Comparison of ENCODE assay signal across 1 cellular context in genomic region chr5:6631441-6631840, GRCh38.
TF ChIP-seq lines count a peak whose summit lies in the region.

No MANE protein-coding gene starts in this region.

TF ChIP-seq in K562, 482 proteins besides CTCF, POLR2A, EP300 and RAD21 (continued from another document):
- TF ChIP-seq, protein P1, sequence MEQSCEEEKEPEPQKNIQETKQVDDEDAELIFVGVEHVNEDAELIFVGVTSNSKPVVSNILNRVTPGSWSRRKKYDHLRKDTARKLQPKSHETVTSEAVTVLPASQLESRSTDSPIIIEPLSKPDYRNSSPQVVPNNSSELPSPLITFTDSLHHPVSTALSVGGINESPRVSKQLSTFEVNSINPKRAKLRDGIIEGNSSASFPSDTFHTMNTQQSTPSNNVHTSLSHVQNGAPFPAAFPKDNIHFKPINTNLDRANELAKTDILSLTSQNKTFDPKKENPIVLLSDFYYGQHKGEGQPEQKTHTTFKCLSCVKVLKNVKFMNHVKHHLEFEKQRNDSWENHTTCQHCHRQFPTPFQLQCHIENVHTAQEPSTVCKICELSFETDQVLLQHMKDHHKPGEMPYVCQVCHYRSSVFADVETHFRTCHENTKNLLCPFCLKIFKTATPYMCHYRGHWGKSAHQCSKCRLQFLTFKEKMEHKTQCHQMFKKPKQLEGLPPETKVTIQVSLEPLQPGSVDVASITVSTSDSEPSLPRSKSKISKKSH (CRISPR knock-in tag; IDR thresholded peaks at IDR 0.05), result no peak
- TF ChIP-seq HIVEP1 (CRISPR knock-in tag; IDR thresholded peaks at IDR 0.05) (no peak), NRF1 (conservative IDR thresholded peaks at IDR 0.05 in 1 of 2, IDR thresholded peaks at IDR 0.05 in 1 of 2) (no peak), GABPA (tag; conservative IDR thresholded peaks at IDR 0.05; ENCODE audit: low read depth) (no peak), ETS1 (conservative IDR thresholded peaks at IDR 0.05; ENCODE audit: control insufficient read depth, low read depth, low read length) (no peak), NR4A1 (CRISPR knock-in tag; IDR thresholded peaks at IDR 0.05) (no peak), NR4A1 (tag; IDR thresholded peaks at IDR 0.05) (no peak), ZNF165 (CRISPR knock-in tag; IDR thresholded peaks at IDR 0.05; ENCODE audit: borderline replicate concordance) (no peak), DDX20 (tag; IDR thresholded peaks at IDR 0.05; ENCODE audit: low read depth) (no peak)
